2 cellular contexts compared by ENCODE assay signal in genomic region chr17:38850374-38850773, GRCh38.
TF ChIP-seq lines count a peak whose summit lies in the region.

No MANE protein-coding gene starts in this region.

TF ChIP-seq in GM23338, 12 proteins besides CTCF, POLR2A, EP300 and RAD21:
- TF ChIP-seq REST (IDR thresholded peaks at IDR 0.05; ENCODE audit: unreplicated experiment) (no peak), CREB1 (CRISPR knock-in tag; IDR thresholded peaks at IDR 0.05; ENCODE audit: low read depth) (no peak), ZNF331 (CRISPR knock-in tag; IDR thresholded peaks at IDR 0.05; ENCODE audit: low read depth) (no peak), ETS1 (IDR thresholded peaks at IDR 0.05) (no peak), POLR2AphosphoS5 (IDR thresholded peaks at IDR 0.05; ENCODE audit: low read depth) (no peak), JUNB (IDR thresholded peaks at IDR 0.05; ENCODE audit: unreplicated experiment) (no peak), EZH2phosphoT487 (IDR thresholded peaks at IDR 0.05; ENCODE audit: unreplicated experiment) (no peak), ZNF114 (CRISPR knock-in tag; IDR thresholded peaks at IDR 0.05) (no peak), NANOG (IDR thresholded peaks at IDR 0.05; ENCODE audit: borderline replicate concordance) (no peak), STAT1 (IDR thresholded peaks at IDR 0.05; ENCODE audit: unreplicated experiment) (no peak), EZH2 (IDR thresholded peaks at IDR 0.05; ENCODE audit: low read depth, unreplicated experiment) (no peak)
- TF ChIP-seq, protein P1, sequence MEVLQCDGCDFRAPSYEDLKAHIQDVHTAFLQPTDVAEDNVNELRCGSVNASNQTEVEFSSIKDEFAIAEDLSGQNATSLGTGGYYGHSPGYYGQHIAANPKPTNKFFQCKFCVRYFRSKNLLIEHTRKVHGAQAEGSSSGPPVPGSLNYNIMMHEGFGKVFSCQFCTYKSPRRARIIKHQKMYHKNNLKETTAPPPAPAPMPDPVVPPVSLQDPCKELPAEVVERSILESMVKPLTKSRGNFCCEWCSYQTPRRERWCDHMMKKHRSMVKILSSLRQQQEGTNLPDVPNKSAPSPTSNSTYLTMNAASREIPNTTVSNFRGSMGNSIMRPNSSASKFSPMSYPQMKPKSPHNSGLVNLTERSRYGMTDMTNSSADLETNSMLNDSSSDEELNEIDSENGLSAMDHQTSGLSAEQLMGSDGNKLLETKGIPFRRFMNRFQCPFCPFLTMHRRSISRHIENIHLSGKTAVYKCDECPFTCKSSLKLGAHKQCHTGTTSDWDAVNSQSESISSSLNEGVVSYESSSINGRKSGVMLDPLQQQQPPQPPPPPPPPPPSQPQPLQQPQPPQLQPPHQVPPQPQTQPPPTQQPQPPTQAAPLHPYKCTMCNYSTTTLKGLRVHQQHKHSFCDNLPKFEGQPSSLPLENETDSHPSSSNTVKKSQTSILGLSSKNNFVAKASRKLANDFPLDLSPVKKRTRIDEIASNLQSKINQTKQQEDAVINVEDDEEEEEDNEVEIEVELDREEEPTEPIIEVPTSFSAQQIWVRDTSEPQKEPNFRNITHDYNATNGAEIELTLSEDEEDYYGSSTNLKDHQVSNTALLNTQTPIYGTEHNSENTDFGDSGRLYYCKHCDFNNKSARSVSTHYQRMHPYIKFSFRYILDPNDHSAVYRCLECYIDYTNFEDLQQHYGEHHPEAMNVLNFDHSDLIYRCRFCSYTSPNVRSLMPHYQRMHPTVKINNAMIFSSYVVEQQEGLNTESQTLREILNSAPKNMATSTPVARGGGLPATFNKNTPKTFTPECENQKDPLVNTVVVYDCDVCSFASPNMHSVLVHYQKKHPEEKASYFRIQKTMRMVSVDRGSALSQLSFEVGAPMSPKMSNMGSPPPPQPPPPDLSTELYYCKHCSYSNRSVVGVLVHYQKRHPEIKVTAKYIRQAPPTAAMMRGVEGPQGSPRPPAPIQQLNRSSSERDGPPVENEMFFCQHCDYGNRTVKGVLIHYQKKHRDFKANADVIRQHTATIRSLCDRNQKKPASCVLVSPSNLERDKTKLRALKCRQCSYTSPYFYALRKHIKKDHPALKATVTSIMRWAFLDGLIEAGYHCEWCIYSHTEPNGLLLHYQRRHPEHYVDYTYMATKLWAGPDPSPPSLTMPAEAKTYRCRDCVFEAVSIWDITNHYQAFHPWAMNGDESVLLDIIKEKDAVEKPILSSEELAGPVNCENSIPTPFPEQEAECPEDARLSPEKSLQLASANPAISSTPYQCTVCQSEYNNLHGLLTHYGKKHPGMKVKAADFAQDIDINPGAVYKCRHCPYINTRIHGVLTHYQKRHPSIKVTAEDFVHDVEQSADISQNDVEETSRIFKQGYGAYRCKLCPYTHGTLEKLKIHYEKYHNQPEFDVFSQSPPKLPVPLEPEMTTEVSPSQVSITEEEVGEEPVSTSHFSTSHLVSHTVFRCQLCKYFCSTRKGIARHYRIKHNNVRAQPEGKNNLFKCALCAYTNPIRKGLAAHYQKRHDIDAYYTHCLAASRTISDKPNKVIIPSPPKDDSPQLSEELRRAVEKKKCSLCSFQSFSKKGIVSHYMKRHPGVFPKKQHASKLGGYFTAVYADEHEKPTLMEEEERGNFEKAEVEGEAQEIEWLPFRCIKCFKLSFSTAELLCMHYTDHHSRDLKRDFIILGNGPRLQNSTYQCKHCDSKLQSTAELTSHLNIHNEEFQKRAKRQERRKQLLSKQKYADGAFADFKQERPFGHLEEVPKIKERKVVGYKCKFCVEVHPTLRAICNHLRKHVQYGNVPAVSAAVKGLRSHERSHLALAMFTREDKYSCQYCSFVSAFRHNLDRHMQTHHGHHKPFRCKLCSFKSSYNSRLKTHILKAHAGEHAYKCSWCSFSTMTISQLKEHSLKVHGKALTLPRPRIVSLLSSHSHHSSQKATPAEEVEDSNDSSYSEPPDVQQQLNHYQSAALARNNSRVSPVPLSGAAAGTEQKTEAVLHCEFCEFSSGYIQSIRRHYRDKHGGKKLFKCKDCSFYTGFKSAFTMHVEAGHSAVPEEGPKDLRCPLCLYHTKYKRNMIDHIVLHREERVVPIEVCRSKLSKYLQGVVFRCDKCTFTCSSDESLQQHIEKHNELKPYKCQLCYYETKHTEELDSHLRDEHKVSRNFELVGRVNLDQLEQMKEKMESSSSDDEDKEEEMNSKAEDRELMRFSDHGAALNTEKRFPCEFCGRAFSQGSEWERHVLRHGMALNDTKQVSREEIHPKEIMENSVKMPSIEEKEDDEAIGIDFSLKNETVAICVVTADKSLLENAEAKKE (CRISPR knock-in tag; IDR thresholded peaks at IDR 0.05): no peak

TF ChIP-seq in HEK293T, 16 proteins besides CTCF, POLR2A, EP300 and RAD21:
- TF ChIP-seq ARNT (IDR thresholded peaks at IDR 0.05) (no peak), FOXM1 (IDR thresholded peaks at IDR 0.05; ENCODE audit: borderline replicate concordance) (no peak), TARDBP (IDR thresholded peaks at IDR 0.05) (no peak), L3MBTL2 (conservative IDR thresholded peaks at IDR 0.05) (no peak), BHLHE40 (IDR thresholded peaks at IDR 0.05; ENCODE audit: borderline replicate concordance) (no peak), CTBP1 (IDR thresholded peaks at IDR 0.05; ENCODE audit: borderline replicate concordance) (no peak), NFRKB (IDR thresholded peaks at IDR 0.05) (no peak), LEF1 (IDR thresholded peaks at IDR 0.05; ENCODE audit: borderline replicate concordance) (no peak), ZNF384 (IDR thresholded peaks at IDR 0.05) (no peak), HDGF (IDR thresholded peaks at IDR 0.05; ENCODE audit: borderline replicate concordance) (no peak), SP1 (IDR thresholded peaks at IDR 0.05) (no peak), FOXK2 (IDR thresholded peaks at IDR 0.05) (no peak), FOXA1 (IDR thresholded peaks at IDR 0.05) (no peak), ELF4 (IDR thresholded peaks at IDR 0.05) (no peak), SUZ12 (IDR thresholded peaks at IDR 0.05) (no peak)
- TF ChIP-seq, protein P2, sequence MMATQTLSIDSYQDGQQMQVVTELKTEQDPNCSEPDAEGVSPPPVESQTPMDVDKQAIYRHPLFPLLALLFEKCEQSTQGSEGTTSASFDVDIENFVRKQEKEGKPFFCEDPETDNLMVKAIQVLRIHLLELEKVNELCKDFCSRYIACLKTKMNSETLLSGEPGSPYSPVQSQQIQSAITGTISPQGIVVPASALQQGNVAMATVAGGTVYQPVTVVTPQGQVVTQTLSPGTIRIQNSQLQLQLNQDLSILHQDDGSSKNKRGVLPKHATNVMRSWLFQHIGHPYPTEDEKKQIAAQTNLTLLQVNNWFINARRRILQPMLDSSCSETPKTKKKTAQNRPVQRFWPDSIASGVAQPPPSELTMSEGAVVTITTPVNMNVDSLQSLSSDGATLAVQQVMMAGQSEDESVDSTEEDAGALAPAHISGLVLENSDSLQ (IDR thresholded peaks at IDR 0.05): no peak
